ENCODE assay signal across 8 cellular contexts in genomic region chr16:50323335-50324011, GRCh38. TPM values are rescaled to one million over a fixed set of nuclear protein-coding genes. Genes with fewer than 3 reads are reported as not detected.
A peak's percentile ranks its signal among the peaks of the same experiment; 100 is the strongest.
DNase-seq lines count a peak whose midpoint lies in the region; ATAC-seq and TF ChIP-seq lines count a peak whose summit lies in the region.

No MANE protein-coding gene starts in this region.

- H3K27me3 ChIP-seq in OCI-LY3 (ENCODE audit: low read depth, low read length) (no peaks in the 10 kb centered on the region), psoas muscle (ENCODE audit: insufficient read depth in 3 of 3, low read length in 2 of 3) (no peaks in the 10 kb centered on the region)

- H3K4me3 Mint-ChIP-seq in activated CD4-positive, alpha-beta T cell treated with anti-CD3 and anti-CD28 coated beads, Interleukin-2, amount 10 ng/mL, durations not matched to agents 24 days and 14 days = no peak overlapping the region
- no peak overlapping the region for H3K4me3 Mint-ChIP-seq in dendritic cell treated with granulocyte-macrophage colony-stimulating factor and Interleukin-4, amounts not matched to agents 40 ng/mL and 50 ng/mL, for 4 days

- H3K27me3 Mint-ChIP-seq in activated CD4-positive, alpha-beta T cell treated with anti-CD3 and anti-CD28 coated beads, Interleukin-2, amount 10 ng/mL, durations not matched to agents 24 days and 14 days = no peaks in the 10 kb centered on the region
- H3K27me3 Mint-ChIP-seq in dendritic cell treated with granulocyte-macrophage colony-stimulating factor and Interleukin-4, amounts not matched to agents 40 ng/mL and 50 ng/mL, for 4 days = no peaks in the 10 kb centered on the region

- H4K20me1 ChIP-seq in OCI-LY3 (ENCODE audit: insufficient read depth, low read length) = no peaks in the 10 kb centered on the region

- H3K4me3 ChIP-seq in OCI-LY3 (ENCODE audit: low read length) = no peak overlapping the region
- no peak overlapping the region for H3K4me3 ChIP-seq in psoas muscle

- no peaks in the 10 kb centered on the region for H3K9me3 ChIP-seq in OCI-LY3 (ENCODE audit: insufficient read depth, low read length)
- H3K9me3 ChIP-seq in psoas muscle = no peaks in the 10 kb centered on the region

- peaks cover 56% of the 10 kb centered on the region for H3K36me3 Mint-ChIP-seq in activated CD4-positive, alpha-beta T cell treated with anti-CD3 and anti-CD28 coated beads, Interleukin-2, amount 10 ng/mL, durations not matched to agents 24 days and 14 days (ENCODE audit: low read depth)
- peaks cover 82% of the 10 kb centered on the region for H3K36me3 Mint-ChIP-seq in dendritic cell treated with granulocyte-macrophage colony-stimulating factor and Interleukin-4, amounts not matched to agents 40 ng/mL and 50 ng/mL, for 4 days (ENCODE audit: low read depth)

- H3K9me3 Mint-ChIP-seq in activated CD4-positive, alpha-beta T cell treated with anti-CD3 and anti-CD28 coated beads, Interleukin-2, amount 10 ng/mL, durations not matched to agents 24 days and 14 days = no peaks in the 10 kb centered on the region
- H3K9me3 Mint-ChIP-seq in dendritic cell treated with granulocyte-macrophage colony-stimulating factor and Interleukin-4, amounts not matched to agents 40 ng/mL and 50 ng/mL, for 4 days = no peaks in the 10 kb centered on the region

- intact Hi-C loops in activated CD4-positive, alpha-beta T cell treated with anti-CD3 and anti-CD28 coated beads, Interleukin-2, amount 10 ng/mL, durations not matched to agents 24 days and 14 days (cut with micrococcal nuclease) = no loop called here
- intact Hi-C loops in dendritic cell treated with granulocyte-macrophage colony-stimulating factor and Interleukin-4, amounts not matched to agents 40 ng/mL and 50 ng/mL, for 4 days (cut with micrococcal nuclease) = no loop called here
- intact Hi-C loops in psoas muscle (cut with DNase I) = loop anchor here in 1 of 2 donors (10.0 kb wide), 1 partner anchor 109 kb away; no protein-coding TSS in a partner anchor

- ATAC-seq in psoas muscle (peak in 3 of 4 donors; percentile 57 to 84 (median 81)), GM21737 (IDR thresholded peaks at IDR 0.05; ENCODE audit: unreplicated experiment) (no peak), HG03469 (IDR thresholded peaks at IDR 0.05; ENCODE audit: unreplicated experiment) (no peak)

- H3K27ac ChIP-seq in OCI-LY3 (ENCODE audit: low read length) (no peak overlapping the region), psoas muscle (no peak overlapping the region)

- H3K4me1 Mint-ChIP-seq in activated CD4-positive, alpha-beta T cell treated with anti-CD3 and anti-CD28 coated beads, Interleukin-2, amount 10 ng/mL, durations not matched to agents 24 days and 14 days = peaks cover 30% of the 10 kb centered on the region
- H3K4me1 Mint-ChIP-seq in dendritic cell treated with granulocyte-macrophage colony-stimulating factor and Interleukin-4, amounts not matched to agents 40 ng/mL and 50 ng/mL, for 4 days (ENCODE audit: low read depth) = peaks cover 22% of the 10 kb centered on the region

- no peaks in the 10 kb centered on the region for H3K79me2 ChIP-seq in OCI-LY3 (ENCODE audit: low read length)

- DNase-seq in activated CD4-positive, alpha-beta T cell treated with anti-CD3 and anti-CD28 coated beads, Interleukin-2, amount 10 ng/mL, durations not matched to agents 24 days and 14 days = peak; percentile 61
- no peak for DNase-seq in activated CD4-positive, alpha-beta T cell treated with anti-CD3 and anti-CD28 coated beads, Interleukin-2, amount 50 U/mL, for 48 hours
- DNase-seq in psoas muscle = no peak
- DNase-seq in HPDE6-E6E7 (ENCODE audit: extremely low spot score) = no peak

- H3K36me3 ChIP-seq in OCI-LY3 (replicated peaks; ENCODE audit: low read depth, low read length) (peaks cover 47% of the 10 kb centered on the region), psoas muscle (ENCODE audit: insufficient read depth in 1 of 2, low read depth in 1 of 2) (peaks cover 22 to 96% of the 10 kb centered on the region in 2 donors)

- TF ChIP-seq CTCF in OCI-LY3 (IDR thresholded peaks at IDR 0.05; ENCODE audit: low read depth, low read length) = peak; percentile 22; the same call in 1 of the 2 replicates
- TF ChIP-seq CTCF in psoas muscle (IDR thresholded peaks at IDR 0.05) = no peak

- 41 to 54% (median 44%) methylated on average over 11 of the region's 11 CpGs for WGBS in psoas muscle, 3 donors

- H3K9ac ChIP-seq in OCI-LY3 (ENCODE audit: low read length) = no peak overlapping the region

- peaks cover 11% of the 10 kb centered on the region for H3K4me1 ChIP-seq in OCI-LY3 (ENCODE audit: low read length)
- H3K4me1 ChIP-seq in psoas muscle = no peaks in the 10 kb centered on the region

- no peak overlapping the region for H3K4me2 ChIP-seq in OCI-LY3 (ENCODE audit: low read length)

- peak overlapping the region; percentile 70 for H3K27ac Mint-ChIP-seq in activated CD4-positive, alpha-beta T cell treated with anti-CD3 and anti-CD28 coated beads, Interleukin-2, amount 10 ng/mL, durations not matched to agents 24 days and 14 days
- peak overlapping the region; percentile 64 for H3K27ac Mint-ChIP-seq in dendritic cell treated with granulocyte-macrophage colony-stimulating factor and Interleukin-4, amounts not matched to agents 40 ng/mL and 50 ng/mL, for 4 days

- no peak overlapping the region for H2AFZ ChIP-seq in OCI-LY3 (ENCODE audit: low read depth, low read length)

RNA-seq across cellular contexts. Expression of gene BRD7, which starts 45.3 kb away (rescaled TPM):
- 92.7 and 98.8 TPM in 2 replicates for total RNA-seq in activated CD4-positive, alpha-beta T cell treated with anti-CD3 and anti-CD28 coated beads, Interleukin-2, amount 10 ng/mL, durations not matched to agents 24 days and 14 days
- 10 to 100 TPM; 47.5 to 77.1 (median 52.4) TPM for total RNA-seq in psoas muscle
- polyA plus RNA-seq in psoas muscle = 10 to 100 TPM; 32.4 to 56.4 (median 48.9) TPM

RNA-seq across cellular contexts. Expression of gene ADCY7, which starts 57.1 kb away (rescaled TPM):
- total RNA-seq in activated CD4-positive, alpha-beta T cell treated with anti-CD3 and anti-CD28 coated beads, Interleukin-2, amount 10 ng/mL, durations not matched to agents 24 days and 14 days = 85.6 and 86.2 TPM in 2 replicates
- total RNA-seq in psoas muscle = 1 to 10 TPM; 3.1 to 5.5 (median 4.2) TPM
- 1 to 10 TPM in 2 of 3 donors, under 1 TPM in 1; 0.34 to 1.5 (median 1.1) TPM for polyA plus RNA-seq in psoas muscle

Comparison
In these comparisons a context has a peak if more than half of its experiments do, and no peak if none do; other contexts are left out.
1. ATAC-seq: peak in psoas muscle (3 of 4); none in GM21737 (single experiment) and HG03469 (single experiment).
2. RNA of gene ADCY7, which starts 57.1 kb away (total RNA-seq): 85.6 to 86.2 TPM in activated CD4-positive, alpha-beta T cell treated with anti-CD3 and anti-CD28 coated beads, Interleukin-2, amount 10 ng/mL, durations not matched to agents 24 days and 14 days; 3.1 to 5.5 TPM in psoas muscle; every median in the first group is over 10 times any median in the second.